24 cellular contexts compared by ENCODE assay signal in genomic region chr3:129684270-129684669, GRCh38.
"Had no signal": no experiment of that assay in that cellular context is flagged by ENCODE, and none has a peak within 500 bp of the region (broad histone marks: within the 10 kb centered on the region; RNA-seq: fewer than 3 reads in every experiment).

No MANE protein-coding gene starts in this region.

- H3K4me3 ChIP-seq: gastroesophageal sphincter, heart right ventricle, left ventricle myocardium inferior, prostate gland, testis, upper lobe of left lung had no signal

- H3K27ac Mint-ChIP-seq: activated CD4-positive, alpha-beta T cell treated with anti-CD3 and anti-CD28 coated beads, Interleukin-2, amount 10 ng/mL, durations not matched to agents 24 days and 14 days; activated CD8-positive, alpha-beta T cell treated with anti-CD3 and anti-CD28 coated beads, Interleukin-2, amount 10 ng/mL, durations not matched to agents 7 days and 5 days; activated naive CD4-positive, alpha-beta T cell treated with anti-CD3 and anti-CD28 coated beads, Interleukin-2, amount 10 ng/mL, durations not matched to agents 7 days and 5 days; activated naive CD8-positive, alpha-beta T cell treated with anti-CD3 and anti-CD28 coated beads, Interleukin-2, amount 50 U/mL, for 24 hours; activated T-cell treated with anti-CD3 and anti-CD28 coated beads, Interleukin-2, amount 50 U/mL, for 24 hours; immature natural killer cell; nephron progenitor cell; stimulated activated effector memory CD8-positive, alpha-beta T cell treated with anti-CD3 and anti-CD28 coated beads, Interleukin-12 subunit alpha, Interleukin-12 subunit beta, amount 100 ng/mL, for 72 hours had no signal

- FAIRE-seq: small intestine had no signal

- DNase-seq: activated CD4-positive, alpha-beta T cell treated with anti-CD3 and anti-CD28 coated beads, Interleukin-2, amount 10 ng/mL, durations not matched to agents 24 days and 14 days; activated CD4-positive, CD25-positive, alpha-beta regulatory T cell; activated CD8-positive, alpha-beta T cell treated with anti-CD3 and anti-CD28 coated beads, Interleukin-2, amount 10 ng/mL, durations not matched to agents 7 days and 5 days; activated effector memory CD4-positive, alpha-beta T cell treated with Interleukin-2 at 50 U/mL for 16 hours; activated naive CD4-positive, alpha-beta T cell treated with anti-CD3 and anti-CD28 coated beads, Interleukin-2, amount 10 ng/mL, durations not matched to agents 7 days and 5 days; activated naive CD8-positive, alpha-beta T cell treated with anti-CD3 and anti-CD28 coated beads, Interleukin-2, amount 50 U/mL, for 24 hours; activated T-cell treated with anti-CD3 and anti-CD28 coated beads, Interleukin-2, amount 50 U/mL, for 24 hours; anterior cingulate cortex; cortex of kidney; heart right ventricle; immature natural killer cell; kidney glomerular epithelial cell; left ventricle myocardium inferior; mammary epithelial cell; nephron progenitor cell; right cardiac atrium; small intestine; stimulated activated CD4-positive, alpha-beta T cell treated with anti-CD3 and anti-CD28 coated beads, Interleukin-4, amount 100 ng/mL, for 1 hour; testis; upper lobe of left lung had no signal

- H3K36me3 Mint-ChIP-seq: activated naive CD4-positive, alpha-beta T cell treated with anti-CD3 and anti-CD28 coated beads, Interleukin-2, amount 10 ng/mL, durations not matched to agents 7 days and 5 days; immature natural killer cell; stimulated activated effector memory CD8-positive, alpha-beta T cell treated with anti-CD3 and anti-CD28 coated beads, Interleukin-12 subunit alpha, Interleukin-12 subunit beta, amount 100 ng/mL, for 72 hours had no signal

- H3K4me1 Mint-ChIP-seq: activated CD4-positive, alpha-beta T cell treated with anti-CD3 and anti-CD28 coated beads, Interleukin-2, amount 10 ng/mL, durations not matched to agents 24 days and 14 days; activated naive CD4-positive, alpha-beta T cell treated with anti-CD3 and anti-CD28 coated beads, Interleukin-2, amount 10 ng/mL, durations not matched to agents 7 days and 5 days; activated naive CD8-positive, alpha-beta T cell treated with anti-CD3 and anti-CD28 coated beads, Interleukin-2, amount 50 U/mL, for 24 hours; central memory CD8-positive, alpha-beta T cell; stimulated activated effector memory CD8-positive, alpha-beta T cell treated with anti-CD3 and anti-CD28 coated beads, Interleukin-12 subunit alpha, Interleukin-12 subunit beta, amount 100 ng/mL, for 72 hours had no signal

- H3K9me3 Mint-ChIP-seq: activated CD4-positive, alpha-beta T cell treated with anti-CD3 and anti-CD28 coated beads, Interleukin-2, amount 10 ng/mL, durations not matched to agents 24 days and 14 days; activated naive CD4-positive, alpha-beta T cell treated with anti-CD3 and anti-CD28 coated beads, Interleukin-2, amount 10 ng/mL, durations not matched to agents 7 days and 5 days; activated naive CD8-positive, alpha-beta T cell treated with anti-CD3 and anti-CD28 coated beads, Interleukin-2, amount 50 U/mL, for 24 hours; activated T-cell treated with anti-CD3 and anti-CD28 coated beads, Interleukin-2, amount 50 U/mL, for 24 hours; central memory CD8-positive, alpha-beta T cell; immature natural killer cell; nephron progenitor cell; stimulated activated effector memory CD8-positive, alpha-beta T cell treated with anti-CD3 and anti-CD28 coated beads, Interleukin-12 subunit alpha, Interleukin-12 subunit beta, amount 100 ng/mL, for 72 hours had no signal

- ATAC-seq: activated CD8-positive, alpha-beta T cell treated with anti-CD3 and anti-CD28 coated beads, Interleukin-2, amount 10 ng/mL, durations not matched to agents 7 days and 5 days; activated naive CD8-positive, alpha-beta T cell treated with anti-CD3 and anti-CD28 coated beads, Interleukin-2, amount 50 U/mL, for 24 hours; gastroesophageal sphincter; heart right ventricle; right cardiac atrium; stimulated activated effector memory CD8-positive, alpha-beta T cell treated with anti-CD3 and anti-CD28 coated beads, Interleukin-12 subunit alpha, Interleukin-12 subunit beta, amount 100 ng/mL, for 72 hours had no signal

- H3K9me3 ChIP-seq: gastroesophageal sphincter, heart right ventricle, left ventricle myocardium inferior, prostate gland, testis, upper lobe of left lung had no signal

- H3K27ac ChIP-seq: gastroesophageal sphincter, heart right ventricle, left ventricle myocardium inferior, prostate gland, upper lobe of left lung had no signal

- H3K27me3 ChIP-seq: gastroesophageal sphincter, heart right ventricle, testis, upper lobe of left lung had no signal

- H3K4me3 Mint-ChIP-seq: activated CD4-positive, alpha-beta T cell treated with anti-CD3 and anti-CD28 coated beads, Interleukin-2, amount 10 ng/mL, durations not matched to agents 24 days and 14 days; activated CD8-positive, alpha-beta T cell treated with anti-CD3 and anti-CD28 coated beads, Interleukin-2, amount 10 ng/mL, durations not matched to agents 7 days and 5 days; activated naive CD4-positive, alpha-beta T cell treated with anti-CD3 and anti-CD28 coated beads, Interleukin-2, amount 10 ng/mL, durations not matched to agents 7 days and 5 days; activated naive CD8-positive, alpha-beta T cell treated with anti-CD3 and anti-CD28 coated beads, Interleukin-2, amount 50 U/mL, for 24 hours; activated T-cell treated with anti-CD3 and anti-CD28 coated beads, Interleukin-2, amount 50 U/mL, for 24 hours; central memory CD8-positive, alpha-beta T cell; immature natural killer cell; nephron progenitor cell; stimulated activated effector memory CD8-positive, alpha-beta T cell treated with anti-CD3 and anti-CD28 coated beads, Interleukin-12 subunit alpha, Interleukin-12 subunit beta, amount 100 ng/mL, for 72 hours had no signal

- H3K4me1 ChIP-seq: prostate gland had no signal

- H3K36me3 ChIP-seq: gastroesophageal sphincter, heart right ventricle, left ventricle myocardium inferior, prostate gland, upper lobe of left lung had no signal

- H3K27me3 Mint-ChIP-seq: activated CD4-positive, alpha-beta T cell treated with anti-CD3 and anti-CD28 coated beads, Interleukin-2, amount 10 ng/mL, durations not matched to agents 24 days and 14 days; activated naive CD4-positive, alpha-beta T cell treated with anti-CD3 and anti-CD28 coated beads, Interleukin-2, amount 10 ng/mL, durations not matched to agents 7 days and 5 days; activated naive CD8-positive, alpha-beta T cell treated with anti-CD3 and anti-CD28 coated beads, Interleukin-2, amount 50 U/mL, for 24 hours; activated T-cell treated with anti-CD3 and anti-CD28 coated beads, Interleukin-2, amount 50 U/mL, for 24 hours; central memory CD8-positive, alpha-beta T cell had no signal
